Comparison of ENCODE assay signal across 10 cellular contexts in the genomic region with DNA sequence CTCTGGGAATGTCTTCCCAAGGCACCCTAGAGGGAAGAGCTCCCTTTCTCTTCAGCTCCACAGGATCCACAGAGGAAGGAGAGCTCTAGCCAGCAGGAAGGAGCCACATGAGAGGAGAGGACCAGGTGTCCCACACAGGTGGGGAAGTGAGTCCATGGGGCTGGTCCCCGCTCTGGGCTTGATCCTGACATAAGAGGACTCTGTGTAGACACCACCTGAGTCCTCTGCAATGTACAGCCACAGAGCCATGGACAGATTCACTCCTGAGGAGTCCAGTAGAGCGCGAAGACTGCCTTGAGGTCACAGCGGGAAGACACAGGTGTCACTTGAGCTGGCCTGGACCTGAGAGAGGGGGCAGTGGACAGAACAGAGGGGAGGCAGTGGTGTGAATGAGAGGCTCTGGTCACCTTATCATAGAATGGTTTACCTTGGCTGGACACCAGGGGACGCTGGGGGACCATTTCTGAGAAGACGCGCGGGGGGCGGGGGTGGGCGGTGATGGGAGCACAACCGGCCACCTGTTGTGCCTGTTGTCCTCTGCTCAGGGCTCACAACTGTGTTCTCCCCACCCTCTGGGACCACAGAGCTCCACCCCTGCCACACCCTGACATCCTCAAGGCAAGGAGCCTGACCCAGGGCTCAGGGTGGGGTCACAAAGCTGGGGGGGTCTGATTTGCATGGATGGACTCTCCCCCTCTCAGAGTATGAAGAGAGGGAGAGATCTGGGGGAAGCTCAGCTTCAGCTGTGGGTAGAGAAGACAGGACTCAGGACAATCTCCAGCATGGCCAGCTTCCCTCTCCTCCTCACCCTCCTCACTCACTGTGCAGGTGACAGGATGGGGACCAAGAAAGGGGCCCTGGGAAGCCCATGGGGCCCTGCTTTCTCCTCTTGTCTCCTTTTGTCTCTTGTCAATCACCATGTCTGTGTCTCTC.
DNase-seq lines count a peak whose midpoint lies in the region; ATAC-seq and TF ChIP-seq lines count a peak whose summit lies in the region.
"Had no signal": no experiment of that assay in that cellular context is flagged by ENCODE, and none has a peak within 500 bp of the region (broad histone marks: within the 10 kb centered on the region; RNA-seq: fewer than 3 reads in every experiment).

No MANE protein-coding gene starts in this region.

- no peak overlapping the region for H3K4me3 ChIP-seq in HEK293 (ENCODE audit: low read depth, low read length)
- H3K4me3 ChIP-seq in SU-DHL-6 (ENCODE audit: insufficient read depth, low read length, poor library complexity, severe bottlenecking): no peak overlapping the region
- H3K4me3 ChIP-seq in tibial nerve: no peak overlapping the region

- H3K9me3 ChIP-seq in HEK293 (ENCODE audit: control insufficient read depth, insufficient read depth, low read depth, low read length): no peaks in the 10 kb centered on the region
- H3K9me3 ChIP-seq in SU-DHL-6 (ENCODE audit: insufficient read depth, low read length): no peaks in the 10 kb centered on the region
- no peaks in the 10 kb centered on the region for H3K9me3 ChIP-seq in tibial nerve

- no peak for TF ChIP-seq POLR2A in tibial nerve (IDR thresholded peaks at IDR 0.05)

- DNase-seq in DMS53 treated with DMSO at 0.1 percent for 48 hours (lab: John Stamatoyannopoulos, UW; ENCODE audit: unreplicated experiment) (peak; percentile 4), myocyte (ENCODE audit: low read depth) (peak; percentile 92), NCI-H510A treated with DMSO at 0.1 percent for 48 hours (lab: John Stamatoyannopoulos, UW) (no peak), tibial nerve (ENCODE audit: low spot score in 2 of 2) (no peak)
- DNase-seq: activated CD8-positive, alpha-beta memory T cell treated with anti-CD3 and anti-CD28 coated beads, Interleukin-2, amount 10 ng/mL, durations not matched to agents 7 days and 5 days; GOT3 had no signal

- H3K9ac ChIP-seq in SU-DHL-6 (ENCODE audit: low read length): peak overlapping the region; percentile 30; the same call in 1 of the 2 replicates

- no peaks in the 10 kb centered on the region for H3K4me1 ChIP-seq in HEK293 (ENCODE audit: control insufficient read depth, insufficient read depth, low read length)
- no peaks in the 10 kb centered on the region for H3K4me1 ChIP-seq in tibial nerve

- H4K20me1 ChIP-seq in SU-DHL-6 (ENCODE audit: low read depth, low read length): no peaks in the 10 kb centered on the region

- no peak for ATAC-seq in HG02642 (IDR thresholded peaks at IDR 0.05; ENCODE audit: poor library complexity, unreplicated experiment)
- no peak for ATAC-seq in HG03342 (IDR thresholded peaks at IDR 0.05; ENCODE audit: unreplicated experiment)
- ATAC-seq: activated CD8-positive, alpha-beta memory T cell treated with anti-CD3 and anti-CD28 coated beads, Interleukin-2, amount 10 ng/mL, durations not matched to agents 7 days and 5 days had no signal

- H3K27ac ChIP-seq in HEK293 (ENCODE audit: extremely low read depth, low read depth, low read length) (no peak overlapping the region), SU-DHL-6 (ENCODE audit: low read depth, low read length) (no peak overlapping the region), tibial nerve (no peak overlapping the region)

- CTCF ChIA-PET in HEK293 (lab: Yijun Ruan, JAX): interaction anchor here (0.6 to 4.0 kb wide), 17 partner anchors 8 to 330 kb away, joined by 3 to 13 read pairs (median 4); no protein-coding TSS in a partner anchor

- H3K9me2 ChIP-seq in SU-DHL-6 (replicated peaks; ENCODE audit: insufficient read depth, low read length): no peaks in the 10 kb centered on the region

- H3K79me2 ChIP-seq in SU-DHL-6 (ENCODE audit: insufficient read depth, low read length): no peaks in the 10 kb centered on the region

- 29 to 37% methylated on average over 6 to 11 of the region's 11 CpGs for WGBS in tibial nerve, 2 donors

- peak overlapping the region; percentile 16 for H3K4me2 ChIP-seq in SU-DHL-6 (ENCODE audit: low read depth, low read length, poor library complexity, severe bottlenecking)

- H3F3A ChIP-seq in SU-DHL-6 (ENCODE audit: insufficient read depth): no peaks in the 10 kb centered on the region; the same call in 1 of the 2 replicates

- H3K36me3 ChIP-seq in HEK293 (ENCODE audit: control insufficient read depth in 2 of 2, insufficient read depth in 1 of 2, low read length in 2 of 2): no peaks in the 10 kb centered on the region
- no peaks in the 10 kb centered on the region for H3K36me3 ChIP-seq in SU-DHL-6 (ENCODE audit: low read length)
- no peaks in the 10 kb centered on the region for H3K36me3 ChIP-seq in tibial nerve

- H2AFZ ChIP-seq in SU-DHL-6 (ENCODE audit: low read depth, low read length, severe bottlenecking): no peak overlapping the region

- POLR2A ChIA-PET in HEK293 (lab: Yijun Ruan, JAX): no interaction called here

- H3K27me3 ChIP-seq in SU-DHL-6 (ENCODE audit: low read length): no peaks in the 10 kb centered on the region
- H3K27me3 ChIP-seq in tibial nerve: peaks cover 0 to 4% of the 10 kb centered on the region in 2 donors

- TF ChIP-seq CTCF in HEK293 (tag by site-specific recombination; IDR thresholded peaks at IDR 0.05) (no peak), SU-DHL-6 (IDR thresholded peaks at IDR 0.05; ENCODE audit: insufficient read depth, low read length, poor library complexity, severe bottlenecking) (no peak), tibial nerve (IDR thresholded peaks at IDR 0.05) (peak in 1 of 5 experiments; percentile 12)

- TF ChIP-seq EP300 in tibial nerve (IDR thresholded peaks at IDR 0.05): no peak

TF ChIP-seq in HEK293, 187 proteins besides CTCF, POLR2A, EP300 and RAD21 (continues in another document):
- TF ChIP-seq ZNF600 (tag by site-specific recombination; IDR thresholded peaks at IDR 0.05): no peak
- no peak for TF ChIP-seq ZNF10 (tag by site-specific recombination; IDR thresholded peaks at IDR 0.05)
- TF ChIP-seq ZNF560 (tag by site-specific recombination; IDR thresholded peaks at IDR 0.05; ENCODE audit: borderline replicate concordance): no peak
- TF ChIP-seq, protein P1, sequence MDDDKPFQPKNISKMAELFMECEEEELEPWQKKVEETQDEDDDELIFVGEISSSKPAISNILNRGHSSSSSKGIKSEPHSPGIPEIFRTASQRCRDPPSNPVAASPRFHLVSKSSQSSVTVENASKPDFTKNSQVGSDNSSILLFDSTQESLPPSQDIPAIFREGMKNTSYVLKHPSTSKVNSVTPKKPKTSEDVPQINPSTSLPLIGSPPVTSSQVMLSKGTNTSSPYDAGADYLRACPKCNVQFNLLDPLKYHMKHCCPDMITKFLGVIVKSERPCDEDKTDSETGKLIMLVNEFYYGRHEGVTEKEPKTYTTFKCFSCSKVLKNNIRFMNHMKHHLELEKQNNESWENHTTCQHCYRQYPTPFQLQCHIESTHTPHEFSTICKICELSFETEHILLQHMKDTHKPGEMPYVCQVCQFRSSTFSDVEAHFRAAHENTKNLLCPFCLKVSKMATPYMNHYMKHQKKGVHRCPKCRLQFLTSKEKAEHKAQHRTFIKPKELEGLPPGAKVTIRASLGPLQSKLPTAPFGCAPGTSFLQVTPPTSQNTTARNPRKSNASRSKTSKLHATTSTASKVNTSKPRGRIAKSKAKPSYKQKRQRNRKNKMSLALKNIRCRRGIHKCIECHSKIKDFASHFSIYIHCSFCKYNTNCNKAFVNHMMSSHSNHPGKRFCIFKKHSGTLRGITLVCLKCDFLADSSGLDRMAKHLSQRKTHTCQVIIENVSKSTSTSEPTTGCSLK (tag by site-specific recombination; IDR thresholded peaks at IDR 0.05): no peak
- no peak for TF ChIP-seq ZNF555 (tag by site-specific recombination; conservative IDR thresholded peaks at IDR 0.05)
- no peak for TF ChIP-seq MYNN (tag by site-specific recombination; IDR thresholded peaks at IDR 0.05; ENCODE audit: borderline replicate concordance)
- TF ChIP-seq ZNF174 (tag by site-specific recombination; IDR thresholded peaks at IDR 0.05): no peak
- no peak for TF ChIP-seq ZFP3 (tag by site-specific recombination; IDR thresholded peaks at IDR 0.05; ENCODE audit: low read depth)
- TF ChIP-seq ZNF558 (tag by site-specific recombination; IDR thresholded peaks at IDR 0.05): no peak
- TF ChIP-seq, protein P2, sequence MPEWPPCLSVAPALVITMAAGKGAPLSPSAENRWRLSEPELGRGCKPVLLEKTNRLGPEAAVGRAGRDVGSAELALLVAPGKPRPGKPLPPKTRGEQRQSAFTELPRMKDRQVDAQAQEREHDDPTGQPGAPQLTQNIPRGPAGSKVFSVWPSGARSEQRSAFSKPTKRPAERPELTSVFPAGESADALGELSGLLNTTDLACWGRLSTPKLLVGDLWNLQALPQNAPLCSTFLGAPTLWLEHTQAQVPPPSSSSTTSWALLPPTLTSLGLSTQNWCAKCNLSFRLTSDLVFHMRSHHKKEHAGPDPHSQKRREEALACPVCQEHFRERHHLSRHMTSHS (tag by site-specific recombination; IDR thresholded peaks at IDR 0.05): no peak
- TF ChIP-seq, protein P3, sequence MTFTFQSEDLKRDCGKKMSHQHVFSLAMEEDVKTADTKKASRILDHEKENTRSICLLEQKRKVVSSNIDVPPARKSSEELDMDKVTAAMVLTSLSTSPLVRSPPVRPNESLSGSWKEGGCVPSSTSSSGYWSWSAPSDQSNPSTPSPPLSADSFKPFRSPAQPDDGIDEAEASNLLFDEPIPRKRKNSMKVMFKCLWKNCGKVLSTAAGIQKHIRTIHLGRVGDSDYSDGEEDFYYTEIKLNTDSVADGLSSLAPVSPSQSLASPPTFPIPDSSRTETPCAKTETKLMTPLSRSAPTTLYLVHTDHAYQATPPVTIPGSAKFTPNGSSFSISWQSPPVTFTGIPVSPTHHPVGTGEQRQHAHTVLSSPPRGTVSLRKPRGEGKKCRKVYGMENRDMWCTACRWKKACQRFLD (tag by site-specific recombination; IDR thresholded peaks at IDR 0.05): no peak
- TF ChIP-seq, protein P4, sequence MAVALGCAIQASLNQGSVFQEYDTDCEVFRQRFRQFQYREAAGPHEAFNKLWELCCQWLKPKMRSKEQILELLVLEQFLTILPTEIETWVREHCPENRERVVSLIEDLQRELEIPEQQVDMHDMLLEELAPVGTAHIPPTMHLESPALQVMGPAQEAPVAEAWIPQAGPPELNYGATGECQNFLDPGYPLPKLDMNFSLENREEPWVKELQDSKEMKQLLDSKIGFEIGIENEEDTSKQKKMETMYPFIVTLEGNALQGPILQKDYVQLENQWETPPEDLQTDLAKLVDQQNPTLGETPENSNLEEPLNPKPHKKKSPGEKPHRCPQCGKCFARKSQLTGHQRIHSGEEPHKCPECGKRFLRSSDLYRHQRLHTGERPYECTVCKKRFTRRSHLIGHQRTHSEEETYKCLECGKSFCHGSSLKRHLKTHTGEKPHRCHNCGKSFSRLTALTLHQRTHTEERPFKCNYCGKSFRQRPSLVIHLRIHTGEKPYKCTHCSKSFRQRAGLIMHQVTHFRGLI (tag by site-specific recombination; IDR thresholded peaks at IDR 0.05): no peak
- no peak for TF ChIP-seq ZNF24 (tag by site-specific recombination; IDR thresholded peaks at IDR 0.05)
- no peak for TF ChIP-seq KLF8 (tag by site-specific recombination; IDR thresholded peaks at IDR 0.05)
- TF ChIP-seq KLF1 (tag by site-specific recombination; IDR thresholded peaks at IDR 0.05): peak; percentile 75
- TF ChIP-seq SCRT1 (tag by site-specific recombination; IDR thresholded peaks at IDR 0.05; ENCODE audit: borderline replicate concordance): peak; percentile 33; the same call in 1 of the 2 replicates

Comparison
In these comparisons a context has a peak if more than half of its experiments do, and no peak if none do; other contexts are left out.
1. DNase-seq: peak in DMS53 treated with DMSO at 0.1 percent for 48 hours (single experiment) and myocyte (single experiment); none in NCI-H510A treated with DMSO at 0.1 percent for 48 hours (single experiment) and tibial nerve (0 of 2).